ENCODE assay signal across 7 cellular contexts in genomic region chr3:194090178-194090555, GRCh38. TPM values are rescaled to one million over a fixed set of nuclear protein-coding genes. Genes with fewer than 3 reads are reported as not detected.
A peak's percentile ranks its signal among the peaks of the same experiment; 100 is the strongest.
DNase-seq lines count a peak whose midpoint lies in the region; ATAC-seq, FAIRE-seq and TF ChIP-seq lines count a peak whose summit lies in the region.
"Not testable (repeated sequence)": the region's sequence is repeated elsewhere in the genome, so short reads cannot be mapped to it uniquely, and the experiment has no call there.

No MANE protein-coding gene starts in this region.

- peaks cover 50% of the 10 kb centered on the region for H3K4me1 ChIP-seq in astrocyte (ENCODE audit: insufficient read depth, low read length)
- H3K4me1 ChIP-seq in endothelial cell of umbilical vein (ENCODE audit: control insufficient read depth, extremely low read depth, insufficient read depth, low read length), result peaks cover 23% of the 10 kb centered on the region
- H3K4me1 ChIP-seq in HepG2 (ENCODE audit: insufficient read depth, low read length), result peaks cover 50% of the 10 kb centered on the region
- H3K4me1 ChIP-seq in sigmoid colon, result peaks cover 0 to 36% (median 19%) of the 10 kb centered on the region in 4 donors

- H3K9ac ChIP-seq in astrocyte (ENCODE audit: low read length) (peak overlapping the region; percentile 73), endothelial cell of umbilical vein (replicated peaks; ENCODE audit: extremely low read depth, insufficient read depth, low read length) (peak overlapping the region; percentile 63), HepG2 (ENCODE audit: insufficient read depth, low read depth, low read length) (peak overlapping the region; percentile 5; the same call in 1 of the 2 replicates)

- H3K79me2 ChIP-seq in astrocyte (ENCODE audit: insufficient read depth, low read length); endothelial cell of umbilical vein (ENCODE audit: control insufficient read depth, insufficient read depth, low read length); HepG2 (ENCODE audit: insufficient read depth, low read length): not testable (repeated sequence)

- dilution Hi-C loops in endothelial cell of umbilical vein (cut with MboI; ENCODE audit: extremely low pct_ligation_motif_present, low sequenced_read_pairs), result not testable (repeated sequence)

- CTCF ChIA-PET in RWPE1 (lab: Yijun Ruan, JAX), result interaction anchor here (0.5 to 1.5 kb wide), 4 partner anchors 15 to 309 kb away, joined by 3 to 7 read pairs (median 4); no protein-coding TSS in a partner anchor
- CTCF ChIA-PET in endothelial cell of umbilical vein (lab: Charles Lee), result interaction anchor here (1.1 to 2.8 kb wide), 3 partner anchors 19 to 309 kb away, joined by 6 to 11 read pairs (median 9); no protein-coding TSS in a partner anchor
- CTCF ChIA-PET in HepG2 (lab: Yijun Ruan, JAX; ENCODE audit: low intra/inter-chr PET ratio, low total read pairs), result not testable (repeated sequence)

- not testable (repeated sequence) for TF ChIP-seq CTCF in CD14-positive monocyte (IDR thresholded peaks at IDR 0.05); HL-60 (IDR thresholded peaks at IDR 0.05; ENCODE audit: insufficient read depth, low read length); RWPE1 (conservative IDR thresholded peaks at IDR 0.05; ENCODE audit: low read depth); astrocyte (IDR thresholded peaks at IDR 0.05; ENCODE audit: insufficient read depth, low read depth, low read length); endothelial cell of umbilical vein (IDR thresholded peaks at IDR 0.05; ENCODE audit: extremely low read depth in 1 of 2, insufficient read depth in 1 of 2, low read depth in 1 of 2, low read length in 2 of 2); HepG2 (CRISPR knock-in tag; IDR thresholded peaks at IDR 0.05); sigmoid colon (IDR thresholded peaks at IDR 0.05)

- not testable (repeated sequence) for H3K27me3 Mint-ChIP-seq in CD14-positive monocyte (ENCODE audit: low read depth in 3 of 3)
- H3K27me3 Mint-ChIP-seq in astrocyte (ENCODE audit: low read depth, unreplicated experiment), result peaks cover 26% of the 10 kb centered on the region

- H3K36me3 ChIP-seq in astrocyte (ENCODE audit: insufficient read depth, low read length); endothelial cell of umbilical vein (ENCODE audit: control insufficient read depth in 2 of 2, extremely low read depth in 1 of 2, insufficient read depth in 2 of 2, low read length in 2 of 2); HepG2 (replicated peaks in 1 of 2; ENCODE audit: control insufficient read depth in 1 of 2, insufficient read depth in 2 of 2, low read length in 2 of 2); sigmoid colon: not testable (repeated sequence)

- H3K4me3 ChIP-seq in HL-60 (replicated peaks; ENCODE audit: insufficient read depth, low read length); astrocyte (ENCODE audit: insufficient read depth, low read depth, low read length); endothelial cell of umbilical vein (replicated peaks in 1 of 3; ENCODE audit: insufficient read depth in 1 of 3, low read depth in 1 of 3, low read length in 3 of 3); sigmoid colon: not testable (repeated sequence)
- 0 out of 6 replicates have a peak overlapping the region, but pooled peaks of 1 of the 3 experiments have one; percentile 36 for H3K4me3 ChIP-seq in HepG2 (replicated peaks in 1 of 3; ENCODE audit: insufficient read depth in 1 of 3, low read depth in 2 of 3, low read length in 3 of 3)

- H3K9me3 ChIP-seq in astrocyte (ENCODE audit: insufficient read depth, low read depth, low read length); endothelial cell of umbilical vein (replicated peaks; ENCODE audit: control insufficient read depth, insufficient read depth, low read length); HepG2 (ENCODE audit: low read length); sigmoid colon: not testable (repeated sequence)

- peaks cover 44% of the 10 kb centered on the region for H3K4me1 Mint-ChIP-seq in CD14-positive monocyte
- H3K4me1 Mint-ChIP-seq in astrocyte (ENCODE audit: low read depth, unreplicated experiment), result peaks cover 45% of the 10 kb centered on the region

- not testable (repeated sequence) for BruUV-seq in endothelial cell of umbilical vein (replicated peaks; lab: Mats Ljungman, UMichigan); HepG2 (replicated peaks; lab: Mats Ljungman, UMichigan)

- TF ChIP-seq RAD21 in HepG2 (CRISPR knock-in tag; IDR thresholded peaks at IDR 0.05), result not testable (repeated sequence)

- H3K27ac Mint-ChIP-seq in CD14-positive monocyte (peak overlapping the region; percentile 94 to 98 (median 97)), astrocyte (ENCODE audit: unreplicated experiment) (peak overlapping the region; percentile 98)

- not testable (repeated sequence) for H3K9me1 ChIP-seq in endothelial cell of umbilical vein (replicated peaks; ENCODE audit: control insufficient read depth, extremely low read depth, insufficient read depth, low read length)

- not testable (repeated sequence) for ATAC-seq in HepG2

- H3K36me3 Mint-ChIP-seq in CD14-positive monocyte; astrocyte (ENCODE audit: low read depth, unreplicated experiment): not testable (repeated sequence)

- not testable (repeated sequence) for TF ChIP-seq EP300 in HepG2 (IDR thresholded peaks at IDR 0.05; ENCODE audit: low read depth in 2 of 2, low read length in 2 of 2); HepG2 (CRISPR knock-in tag; IDR thresholded peaks at IDR 0.05; ENCODE audit: borderline replicate concordance); sigmoid colon (IDR thresholded peaks at IDR 0.05)

- H3K9me3 Mint-ChIP-seq in CD14-positive monocyte; astrocyte (ENCODE audit: unreplicated experiment): not testable (repeated sequence)

- not testable (repeated sequence) for FAIRE-seq in astrocyte (lab: Jason Lieb, UNC); endothelial cell of umbilical vein (lab: Jason Lieb, UNC); HepG2 (lab: Jason Lieb, UNC)

- peak overlapping the region; percentile 59 for H3K27ac ChIP-seq in HL-60 (replicated peaks)
- H3K27ac ChIP-seq in RWPE1, result peak overlapping the region; percentile 91
- H3K27ac ChIP-seq in astrocyte (ENCODE audit: low read depth, low read length), result peak overlapping the region; percentile 74
- peak overlapping the region; percentile 94 for H3K27ac ChIP-seq in endothelial cell of umbilical vein (ENCODE audit: insufficient read depth, low read depth, low read length)
- H3K27ac ChIP-seq in HepG2 (ENCODE audit: extremely low read length, insufficient read depth, low read length), result not testable (repeated sequence)
- peak overlapping the region; percentile 61 to 77 (median 75) for H3K27ac ChIP-seq in sigmoid colon

- POLR2A ChIA-PET in RWPE1 (lab: Yijun Ruan, JAX; ENCODE audit: low non-redundant PET), result not testable (repeated sequence)
- POLR2A ChIA-PET in endothelial cell of umbilical vein (lab: Charles Lee) (interaction anchor here (0.7 to 1.5 kb wide), 2 partner anchors 45 to 49 kb away, joined by 3 to 16 read pairs; partner anchors contain the start of gene HES1), HepG2 (lab: Yijun Ruan, JAX) (interaction anchor here (0.5 to 3.2 kb wide), 11 partner anchors 12 to 65 kb away, joined by 3 to 17 read pairs (median 10); partner anchors contain the start of gene HES1)

- intact Hi-C loops in CD14-positive monocyte (cut with micrococcal nuclease), result loop anchor here in 1 of 2 donors (5.0 kb wide), 1 partner anchor 37 kb away; no protein-coding TSS in a partner anchor
- intact Hi-C loops in endothelial cell of umbilical vein (cut with micrococcal nuclease); HepG2 (cut with micrococcal nuclease; ENCODE audit: unreplicated experiment); sigmoid colon (cut with DNase I): not testable (repeated sequence)

- TF ChIP-seq POLR2A in endothelial cell of umbilical vein (IDR thresholded peaks at IDR 0.05; ENCODE audit: low read depth, low read length); HepG2 (IDR thresholded peaks at IDR 0.05; ENCODE audit: insufficient read depth in 1 of 2, low read depth in 2 of 2, low read length in 2 of 2); sigmoid colon (IDR thresholded peaks at IDR 0.05): not testable (repeated sequence)

- 81% methylated on average over 10 of the region's 10 CpGs for WGBS in HepG2 (ENCODE audit: low lambda C conversion rate)
- 94 to 96% methylated on average over 10 of the region's 10 CpGs for WGBS in sigmoid colon, 2 donors

- not testable (repeated sequence) for H4K20me1 ChIP-seq in astrocyte (ENCODE audit: insufficient read depth, low read length); endothelial cell of umbilical vein (replicated peaks; ENCODE audit: control insufficient read depth, extremely low read depth, insufficient read depth, low read length); HepG2 (ENCODE audit: insufficient read depth, low read length)

- DNase-seq in CD14-positive monocyte (ENCODE audit: low spot score); HL-60 (ENCODE audit: low read depth in 1 of 2, low spot score in 1 of 2); RWPE1 (ENCODE audit: low spot score); astrocyte (ENCODE audit: low read depth); endothelial cell of umbilical vein (ENCODE audit: low read depth, low spot score); HepG2 (ENCODE audit: low spot score); sigmoid colon: not testable (repeated sequence)

- H3K4me2 ChIP-seq in astrocyte (ENCODE audit: low read length), result peak overlapping the region; percentile 72
- H3K4me2 ChIP-seq in endothelial cell of umbilical vein (ENCODE audit: insufficient read depth, low read length), result not testable (repeated sequence)
- peak overlapping the region; percentile 67 for H3K4me2 ChIP-seq in HepG2 (ENCODE audit: low read depth, low read length)

- in situ Hi-C loops in HepG2 (cut with HindIII; ENCODE audit: extremely low pct_ligation_motif_present, low pct_unique_long_range_greater_than_20kb), result not testable (repeated sequence)

- H3K4me3 Mint-ChIP-seq in CD14-positive monocyte; astrocyte (ENCODE audit: unreplicated experiment): not testable (repeated sequence)

- not testable (repeated sequence) for H3K27me3 ChIP-seq in HL-60 (ENCODE audit: insufficient read depth, poor library complexity, severe bottlenecking); astrocyte (ENCODE audit: insufficient read depth, low read length); endothelial cell of umbilical vein (ENCODE audit: control insufficient read depth in 2 of 2, insufficient read depth in 2 of 2, low read length in 2 of 2); HepG2 (ENCODE audit: control insufficient read depth in 1 of 2, insufficient read depth in 2 of 2, low read length in 2 of 2); sigmoid colon

- not testable (repeated sequence) for H2AFZ ChIP-seq in astrocyte (ENCODE audit: low read depth, low read length); endothelial cell of umbilical vein (ENCODE audit: low read depth, low read length); HepG2 (ENCODE audit: low read length)

RNA-seq across cellular contexts. Expression of gene HES1, which starts 45.8 kb away (rescaled TPM):
- polyA plus RNA-seq in CD14-positive monocyte (under 1 TPM; 0.17 to 0.26 TPM), endothelial cell of umbilical vein (107 and 210 TPM in 2 replicates), HepG2 (2011; rRNA removed) (15.4 and 16.6 TPM in 2 replicates), sigmoid colon (10 to 100 TPM; 24.0 to 47.4 (median 45.4) TPM)
- total RNA-seq in astrocyte (44.6 and 46.5 TPM in 2 replicates), endothelial cell of umbilical vein (42.0 and 60.5 TPM in 2 replicates), HepG2 (2016; rRNA removed; fragmentation: Illumina TruSeq; extraction: Trizol) (15.0 and 19.8 TPM in 2 replicates), sigmoid colon (10 to 100 TPM; 17.4 to 35.0 (median 23.4) TPM)
- polyA plus RNA-seq in endothelial cell of umbilical vein (2011; cell fraction: cytosol; rRNA removed), result 174 and 181 TPM in 2 replicates
- 490 and 585 TPM in 2 replicates for polyA plus RNA-seq in endothelial cell of umbilical vein (2011; cell fraction: nucleus; rRNA removed)
- polyA plus RNA-seq in endothelial cell of umbilical vein (2012), result 113 and 202 TPM in 2 replicates
- polyA minus RNA-seq in endothelial cell of umbilical vein, result 33.7 and 77.6 TPM in 2 replicates
- polyA minus RNA-seq in endothelial cell of umbilical vein (2011; cell fraction: cytosol; rRNA and poly(A)+ RNA removed), result 16.0 TPM
- polyA minus RNA-seq in endothelial cell of umbilical vein (2011; cell fraction: nucleus; rRNA and poly(A)+ RNA removed), result 291 and 514 TPM in 2 replicates
- 16.2 and 16.8 TPM in 2 replicates for total RNA-seq in HepG2 (2016; cell fraction: cytosol; rRNA removed; fragmentation: Illumina TruSeq; extraction: Trizol; ENCODE audit: low read depth)
- 14.9 and 18.9 TPM in 2 replicates for total RNA-seq in HepG2 (2016; cell fraction: insoluble cytoplasmic fraction; rRNA removed; fragmentation: Illumina TruSeq; extraction: Trizol)
- total RNA-seq in HepG2 (2016; cell fraction: membrane; rRNA removed; fragmentation: Illumina TruSeq; extraction: Trizol), result 17.2 and 18.1 TPM in 2 replicates
- total RNA-seq in HepG2 (2016; cell fraction: nucleus; rRNA removed; fragmentation: Illumina TruSeq; extraction: Trizol), result 20.8 and 25.5 TPM in 2 replicates
- polyA plus RNA-seq in HepG2 (2011; cell fraction: cytosol; rRNA removed), result 13.8 and 15.8 TPM in 2 replicates
- 27.8 and 33.4 TPM in 2 replicates for polyA plus RNA-seq in HepG2 (2011; cell fraction: nucleus; rRNA removed)
- 20.4 and 25.8 TPM in 2 replicates for polyA plus RNA-seq in HepG2 (2012)
- polyA plus RNA-seq in HepG2 (2016; cell fraction: cytosol; fragmentation: Illumina TruSeq; extraction: Trizol; ENCODE audit: low read depth), result 3.5 and 4.3 TPM in 2 replicates
- polyA plus RNA-seq in HepG2 (2016; cell fraction: insoluble cytoplasmic fraction; fragmentation: Illumina TruSeq; extraction: Trizol; ENCODE audit: low read depth), result 14.5 and 15.2 TPM in 2 replicates
- polyA plus RNA-seq in HepG2 (2016; cell fraction: membrane; fragmentation: Illumina TruSeq; extraction: Trizol; ENCODE audit: low read depth), result 4.3 and 4.5 TPM in 2 replicates
- polyA plus RNA-seq in HepG2 (2016; cell fraction: nucleus; fragmentation: Illumina TruSeq; extraction: Trizol; ENCODE audit: insufficient read depth, low read depth), result 31.4 and 34.9 TPM in 2 replicates
- polyA minus RNA-seq in HepG2 (2011; rRNA and poly(A)+ RNA removed; ENCODE audit: low replicate concordance), result 4.8 and 36.7 TPM in 2 replicates
- 37.8 and 44.8 TPM in 2 replicates for polyA minus RNA-seq in HepG2 (2011; cell fraction: cytosol; rRNA and poly(A)+ RNA removed)
- polyA minus RNA-seq in HepG2 (2011; cell fraction: nucleus; rRNA and poly(A)+ RNA removed), result 45.6 and 54.7 TPM in 2 replicates

Comparison
In these comparisons a context has a peak if more than half of its experiments do, and no peak if none do; other contexts are left out.
1. H3K9ac ChIP-seq: peak in every context shown above with its lines; median percentile 73 in astrocyte; 63 in endothelial cell of umbilical vein; 5 in HepG2.